In the genomic region with DNA sequence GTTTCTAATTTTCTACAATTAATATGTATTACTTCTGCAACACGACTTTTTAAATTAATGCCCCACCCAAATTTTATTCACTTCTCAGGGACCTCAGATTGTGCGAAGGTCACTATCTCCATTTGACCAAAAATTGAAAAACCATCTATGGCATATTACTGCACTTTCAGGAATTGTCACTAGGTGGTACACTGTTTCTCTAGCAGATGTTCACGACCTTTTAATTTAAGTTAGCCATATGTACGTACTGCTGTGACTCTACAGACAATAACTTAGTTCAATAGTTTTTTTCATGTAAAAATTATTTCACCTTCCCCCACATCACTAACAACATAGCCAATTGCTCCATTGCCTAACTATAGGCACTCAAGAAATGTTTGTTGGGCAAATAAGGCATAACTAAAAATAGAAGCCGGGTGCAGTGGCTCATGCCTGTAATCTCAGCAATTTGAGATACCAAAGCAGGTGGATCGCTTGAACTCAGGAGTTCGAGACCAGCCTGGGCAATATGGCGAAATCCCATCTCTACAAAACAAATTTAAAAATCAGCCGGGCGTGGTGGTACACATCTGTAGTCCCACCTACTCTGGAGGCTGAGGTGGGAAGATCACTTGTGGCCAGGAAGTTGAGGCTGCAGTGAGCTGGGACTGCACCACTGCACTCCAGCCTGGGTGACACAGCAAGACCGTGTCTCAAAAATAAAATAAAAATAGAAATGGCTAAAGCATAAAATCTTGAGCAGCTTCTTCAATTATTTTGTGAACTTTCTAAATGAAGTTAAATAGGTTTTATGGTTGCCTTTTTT, we compare ENCODE assay signal across 8 cellular contexts.
DNase-seq lines count a peak whose midpoint lies in the region; ATAC-seq and TF ChIP-seq lines count a peak whose summit lies in the region.

No MANE protein-coding gene starts in this region.

- no peaks in the 10 kb centered on the region for H3K36me3 ChIP-seq in SK-N-SH (replicated peaks in 1 of 2; ENCODE audit: control insufficient read depth in 1 of 2, insufficient read depth in 2 of 2, low read length in 1 of 2)

- no peak overlapping the region for H3K9ac ChIP-seq in SK-N-SH

- no peak overlapping the region for H3K27ac Mint-ChIP-seq in Calu3 (ENCODE audit: unreplicated experiment)

- peaks cover 26% of the 10 kb centered on the region for H3K4me1 Mint-ChIP-seq in Calu3 (ENCODE audit: low read depth, unreplicated experiment)

- no peaks in the 10 kb centered on the region for H3K9me3 ChIP-seq in SK-N-SH

- H3K9me2 ChIP-seq in SK-N-SH: no peaks in the 10 kb centered on the region

- intact Hi-C loops in Calu3 (cut with micrococcal nuclease; ENCODE audit: unreplicated experiment) (no loop called here), posterior vena cava (cut with DNase I) (no loop called here)

- H3K79me2 ChIP-seq in SK-N-SH (ENCODE audit: insufficient read depth): no peaks in the 10 kb centered on the region

- H3K4me2 ChIP-seq in SK-N-SH: no peak overlapping the region

- POLR2A ChIA-PET in SK-N-SH (lab: Yijun Ruan, JAX): no interaction called here

- no peaks in the 10 kb centered on the region for H3K9me3 Mint-ChIP-seq in Calu3 (ENCODE audit: low read depth, unreplicated experiment)

- H3K4me1 ChIP-seq in SK-N-SH (ENCODE audit: control insufficient read depth in 1 of 2, insufficient read depth in 2 of 2, low read depth in 1 of 2, low read length in 1 of 2): no peaks in the 10 kb centered on the region

- no TSS peak for BruUV-seq in Calu3 (replicated peaks; lab: Mats Ljungman, UMichigan)

- H3K36me3 Mint-ChIP-seq in Calu3 (ENCODE audit: insufficient read depth, unreplicated experiment): no peaks in the 10 kb centered on the region

- H4K20me1 ChIP-seq in SK-N-SH (ENCODE audit: insufficient read depth): no peaks in the 10 kb centered on the region

- ATAC-seq in GM19351 (IDR thresholded peaks at IDR 0.05; ENCODE audit: unreplicated experiment) (peak; percentile 97), esophagus mucosa (no peak)

- H3K4me3 ChIP-seq in SK-N-SH (ENCODE audit: low read depth in 2 of 2, low read length in 1 of 2): no peak overlapping the region

- 27% methylated on average over 11 of the region's 11 CpGs for WGBS in SK-N-SH (ENCODE audit: low lambda C conversion rate)

- CTCF ChIA-PET in Calu3 (lab: Charles Lee): no interaction called here
- CTCF ChIA-PET in SK-N-SH (lab: Yijun Ruan, JAX): interaction anchor here (1.3 to 1.6 kb wide), 5 partner anchors 10 to 76 kb away, joined by 3 to 4 read pairs (median 3); a partner anchor contains a TSS

- no peak overlapping the region for H3K27ac ChIP-seq in SK-N-SH (ENCODE audit: low read depth in 2 of 2, low read length in 1 of 2)

- peak; percentile 57 for TF ChIP-seq RAD21 in SK-N-SH (IDR thresholded peaks at IDR 0.05; ENCODE audit: low read length)

- DNase-seq in Calu3 (peak; percentile 27), HT-29 (ENCODE audit: low spot score) (peak; percentile 71), SK-N-SH (peak; percentile 29), glomerular visceral epithelial cell (ENCODE audit: extremely low spot score) (peak; percentile 34), posterior vena cava (ENCODE audit: low spot score) (no peak), NCI-H1048 (lab: John Stamatoyannopoulos, UW) (no peak)

- no peaks in the 10 kb centered on the region for H3K27me3 ChIP-seq in SK-N-SH (ENCODE audit: insufficient read depth)

- no peaks in the 10 kb centered on the region for H3K27me3 Mint-ChIP-seq in Calu3 (ENCODE audit: unreplicated experiment)

- H3F3A ChIP-seq in SK-N-SH (replicated peaks; ENCODE audit: insufficient read depth): peaks cover 4% of the 10 kb centered on the region

- no peak overlapping the region for H3K4me3 Mint-ChIP-seq in Calu3 (ENCODE audit: low read depth, unreplicated experiment)

- no peak for TF ChIP-seq EP300 in SK-N-SH (IDR thresholded peaks at IDR 0.05; ENCODE audit: borderline replicate concordance in 1 of 2, low read depth in 1 of 2, low read length in 1 of 2)

- peak; percentile 38 for TF ChIP-seq CTCF in Calu3 (IDR thresholded peaks at IDR 0.05; ENCODE audit: unreplicated experiment)
- TF ChIP-seq CTCF in SK-N-SH (IDR thresholded peaks at IDR 0.05): peak; percentile 72

- no peak overlapping the region for H2AFZ ChIP-seq in SK-N-SH (ENCODE audit: low read depth)

TF ChIP-seq in SK-N-SH, 30 proteins besides CTCF, POLR2A, EP300 and RAD21:
- TF ChIP-seq, protein P1, sequence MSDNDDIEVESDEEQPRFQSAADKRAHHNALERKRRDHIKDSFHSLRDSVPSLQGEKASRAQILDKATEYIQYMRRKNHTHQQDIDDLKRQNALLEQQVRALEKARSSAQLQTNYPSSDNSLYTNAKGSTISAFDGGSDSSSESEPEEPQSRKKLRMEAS (IDR thresholded peaks at IDR 0.05; ENCODE audit: low read depth): no peak
- TF ChIP-seq, protein P2, sequence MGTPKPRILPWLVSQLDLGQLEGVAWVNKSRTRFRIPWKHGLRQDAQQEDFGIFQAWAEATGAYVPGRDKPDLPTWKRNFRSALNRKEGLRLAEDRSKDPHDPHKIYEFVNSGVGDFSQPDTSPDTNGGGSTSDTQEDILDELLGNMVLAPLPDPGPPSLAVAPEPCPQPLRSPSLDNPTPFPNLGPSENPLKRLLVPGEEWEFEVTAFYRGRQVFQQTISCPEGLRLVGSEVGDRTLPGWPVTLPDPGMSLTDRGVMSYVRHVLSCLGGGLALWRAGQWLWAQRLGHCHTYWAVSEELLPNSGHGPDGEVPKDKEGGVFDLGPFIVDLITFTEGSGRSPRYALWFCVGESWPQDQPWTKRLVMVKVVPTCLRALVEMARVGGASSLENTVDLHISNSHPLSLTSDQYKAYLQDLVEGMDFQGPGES (IDR thresholded peaks at IDR 0.05; ENCODE audit: low read depth, low read length): no peak
- no peak for TF ChIP-seq GABPA (IDR thresholded peaks at IDR 0.05; ENCODE audit: low read depth)
- TF ChIP-seq SMC3 (IDR thresholded peaks at IDR 0.05; ENCODE audit: low read depth, low read length): peak; percentile 38; the same call in 1 of the 2 replicates
- TF ChIP-seq SIN3A (IDR thresholded peaks at IDR 0.05; ENCODE audit: borderline replicate concordance, low read depth, low read length): no peak
- no peak for TF ChIP-seq JUND (IDR thresholded peaks at IDR 0.05)

Comparison
In these comparisons a context has a peak if more than half of its experiments do, and no peak if none do; other contexts are left out.
1. DNase-seq: peak in Calu3 (single experiment), HT-29 (single experiment), SK-N-SH (single experiment) and glomerular visceral epithelial cell (single experiment); none in posterior vena cava (single experiment) and NCI-H1048 (single experiment).